In genomic region chr17:38798614-38799500, GRCh38 we compare ENCODE assay signal across 8 cellular contexts. TPM values are rescaled to one million over a fixed set of nuclear protein-coding genes. Genes with fewer than 3 reads are reported as not detected.
DNase-seq lines count a peak whose midpoint lies in the region; ATAC-seq and TF ChIP-seq lines count a peak whose summit lies in the region.

No MANE protein-coding gene starts in this region.

- H3K27me3 ChIP-seq in muscle layer of colon (ENCODE audit: control insufficient read depth in 1 of 2, insufficient read depth in 2 of 2, low read length in 2 of 2): no peaks in the 10 kb centered on the region

- peak overlapping the region; percentile 95 for H3K4me3 Mint-ChIP-seq in stimulated activated effector memory CD8-positive, alpha-beta T cell treated with anti-CD3 and anti-CD28 coated beads, Interleukin-12 subunit alpha, Interleukin-12 subunit beta, amount 100 ng/mL, for 72 hours

- TF ChIP-seq CTCF in epithelial cell of proximal tubule (conservative IDR thresholded peaks at IDR 0.05; ENCODE audit: low read depth, low read length): no peak

- H3K27ac Mint-ChIP-seq in stimulated activated effector memory CD8-positive, alpha-beta T cell treated with anti-CD3 and anti-CD28 coated beads, Interleukin-12 subunit alpha, Interleukin-12 subunit beta, amount 100 ng/mL, for 72 hours: peak overlapping the region; percentile 96

- DNase-seq in NCI-H1417 (lab: John Stamatoyannopoulos, UW) (peak; percentile 19 to 66 (median 66)), NCI-H1417 treated with DMSO at 0.1 percent for 48 hours (lab: John Stamatoyannopoulos, UW) (no peak), NCI-H526 (lab: John Stamatoyannopoulos, UW) (peak; percentile 40 to 63), epithelial cell of proximal tubule (ENCODE audit: low read depth) (no peak)
- peak; percentile 52 for DNase-seq in activated CD8-positive, alpha-beta memory T cell treated with anti-CD3 and anti-CD28 coated beads, Interleukin-2, amount 50 U/mL, for 4 hours
- peak in 1 of 2 donors; percentile 23 for DNase-seq in stimulated activated effector memory CD8-positive, alpha-beta T cell treated with anti-CD3 and anti-CD28 coated beads, Interleukin-12 subunit alpha, Interleukin-12 subunit beta, amount 100 ng/mL, for 72 hours (ENCODE audit: low spot score in 2 of 2)

- peaks cover 25% of the 10 kb centered on the region for H3K36me3 ChIP-seq in muscle layer of colon (ENCODE audit: insufficient read depth, low read length)

- H3K4me3 ChIP-seq in epithelial cell of proximal tubule (ENCODE audit: low read depth, low read length) (peak overlapping the region; percentile 83), muscle layer of colon (ENCODE audit: low read depth in 1 of 2, low read length in 2 of 2) (peak overlapping the region; percentile 66 to 86)

- H3K9me3 Mint-ChIP-seq in stimulated activated effector memory CD8-positive, alpha-beta T cell treated with anti-CD3 and anti-CD28 coated beads, Interleukin-12 subunit alpha, Interleukin-12 subunit beta, amount 100 ng/mL, for 72 hours: no peaks in the 10 kb centered on the region

- peak overlapping the region; percentile 68 for H3K27ac ChIP-seq in muscle layer of colon (ENCODE audit: low read depth, low read length)

- ATAC-seq in HG02763 (IDR thresholded peaks at IDR 0.05; ENCODE audit: unreplicated experiment): peak; percentile 12
- ATAC-seq in stimulated activated effector memory CD8-positive, alpha-beta T cell treated with anti-CD3 and anti-CD28 coated beads, Interleukin-12 subunit alpha, Interleukin-12 subunit beta, amount 100 ng/mL, for 72 hours: peak; percentile 57

- H3K9me3 ChIP-seq in muscle layer of colon (ENCODE audit: low read length): no peaks in the 10 kb centered on the region

- peaks cover 78% of the 10 kb centered on the region for H3K36me3 Mint-ChIP-seq in stimulated activated effector memory CD8-positive, alpha-beta T cell treated with anti-CD3 and anti-CD28 coated beads, Interleukin-12 subunit alpha, Interleukin-12 subunit beta, amount 100 ng/mL, for 72 hours

- H3K9ac ChIP-seq in muscle layer of colon (ENCODE audit: low read length): peak overlapping the region; percentile 86

- peaks cover 28% of the 10 kb centered on the region for H3K4me1 ChIP-seq in muscle layer of colon (ENCODE audit: insufficient read depth, low read length)

- peaks cover 42% of the 10 kb centered on the region for H3K4me1 Mint-ChIP-seq in stimulated activated effector memory CD8-positive, alpha-beta T cell treated with anti-CD3 and anti-CD28 coated beads, Interleukin-12 subunit alpha, Interleukin-12 subunit beta, amount 100 ng/mL, for 72 hours

RNA-seq across cellular contexts. Expression of gene PIP4K2B, which starts 0.5 kb away (rescaled TPM):
- 20.9 and 39.0 TPM in 2 replicates for total RNA-seq in epithelial cell of proximal tubule

RNA-seq across cellular contexts. Expression of gene CWC25, which starts 26.3 kb away (rescaled TPM):
- total RNA-seq in epithelial cell of proximal tubule: 9.6 and 13.9 TPM in 2 replicates

RNA-seq across cellular contexts. Expression of gene PSMB3, which starts 46.3 kb away (rescaled TPM):
- total RNA-seq in epithelial cell of proximal tubule: 311 and 436 TPM in 2 replicates

RNA-seq across cellular contexts. Expression of gene PCGF2, which starts 50.7 kb away (rescaled TPM):
- total RNA-seq in epithelial cell of proximal tubule: 6.1 and 7.6 TPM in 2 replicates

RNA-seq across cellular contexts. Expression of gene RPL23, which starts 54.7 kb away (rescaled TPM):
- total RNA-seq in epithelial cell of proximal tubule: 1,471 and 1,718 TPM in 2 replicates

Comparison
In these comparisons a context has a peak if more than half of its experiments do, and no peak if none do; other contexts are left out.
1. DNase-seq: peak in NCI-H1417 (3 of 3), NCI-H526 (2 of 2) and activated CD8-positive, alpha-beta memory T cell treated with anti-CD3 and anti-CD28 coated beads, Interleukin-2, amount 50 U/mL, for 4 hours (single experiment); none in NCI-H1417 treated with DMSO at 0.1 percent for 48 hours (single experiment) and epithelial cell of proximal tubule (single experiment).